Comparison of ENCODE assay signal across 27 cellular contexts in genomic region chr2:139162957-139163356, GRCh38.
"Had no signal": no experiment of that assay in that cellular context is flagged by ENCODE, and none has a peak within 500 bp of the region (broad histone marks: within the 10 kb centered on the region; RNA-seq: fewer than 3 reads in every experiment).

No MANE protein-coding gene starts in this region.

- H3K36me3 ChIP-seq: neutrophil, pancreas, prostate gland, stomach, thoracic aorta, thyroid gland, tibial nerve, upper lobe of left lung, vagina had no signal

- H3K4me1 ChIP-seq: pancreas, prostate gland, stomach, thyroid gland, tibial nerve, upper lobe of left lung, vagina had no signal

- H3K27ac ChIP-seq: neutrophil, pancreas, prostate gland, skin epidermis, stomach, thoracic aorta, thyroid gland, tibial nerve, upper lobe of left lung, vagina had no signal

- H3K27me3 ChIP-seq: neutrophil, pancreas, stomach, thyroid gland, tibial nerve, upper lobe of left lung, vagina had no signal

- DNase-seq: naive B cell; naive thymus-derived CD8-positive, alpha-beta T cell; nephron progenitor cell; nucleus accumbens; pancreas; retina; right cardiac atrium; stimulated activated CD4-positive, alpha-beta T cell treated with anti-CD3 and anti-CD28 coated beads, Interleukin-15, amount 100 ng/mL, for 24 hours; stimulated activated CD4-positive, alpha-beta T cell treated with anti-CD3 and anti-CD28 coated beads, Interleukin-2, amount 100 ng/mL, for 24 hours; stimulated activated CD4-positive, alpha-beta T cell treated with anti-CD3 and anti-CD28 coated beads, Interleukin-2, amount 100 ng/mL, for 48 hours; stimulated activated CD4-positive, alpha-beta T cell treated with anti-CD3 and anti-CD28 coated beads, Interleukin-4, amount 100 ng/mL, for 24 hours; stimulated activated naive B cell treated with anti-CD40 and anti-IgM and Interleukin-4, amounts not matched to agents 10 μg/mL and 1 μg/mL and 100 μg/mL, for 72 hours; stimulated activated naive CD4-positive, alpha-beta T cell treated with Interleukin-2 at 50 U/mL for 16 hours; stomach; thyroid gland; trophoblast cell; upper lobe of left lung had no signal

- H3K4me3 ChIP-seq: pancreas, prostate gland, skin epidermis, stomach, thoracic aorta, thyroid gland, tibial nerve, upper lobe of left lung, vagina had no signal

- ATAC-seq: naive thymus-derived CD8-positive, alpha-beta T cell; natural killer cell treated with Interleukin-12 subunit alpha and Interleukin-12 subunit beta and Interleukin-15 and Interleukin-18, amount 100 ng/mL, for 72 hours; pancreas; right cardiac atrium; sciatic nerve; stimulated activated effector memory CD8-positive, alpha-beta T cell treated with anti-CD3 and anti-CD28 coated beads, Interleukin-12 subunit alpha, Interleukin-12 subunit beta, amount 100 ng/mL, for 72 hours; stimulated activated naive B cell treated with anti-CD40 and anti-IgM and Interleukin-4, amounts not matched to agents 10 μg/mL and 1 μg/mL and 100 μg/mL, for 72 hours had no signal

- H3K9me3 ChIP-seq: neutrophil, pancreas, prostate gland, stomach, thoracic aorta, thyroid gland, tibial nerve, upper lobe of left lung, vagina had no signal

- FAIRE-seq: pancreas, urothelium cell line had no signal
